20 cellular contexts compared by ENCODE assay signal in genomic region chr22:27149886-27150529, GRCh38.
A peak's percentile ranks its signal among the peaks of the same experiment; 100 is the strongest.
DNase-seq lines count a peak whose midpoint lies in the region; ATAC-seq and TF ChIP-seq lines count a peak whose summit lies in the region.
"Had no signal": no experiment of that assay in that cellular context is flagged by ENCODE, and none has a peak within 500 bp of the region (broad histone marks: within the 10 kb centered on the region; RNA-seq: fewer than 3 reads in every experiment).

No MANE protein-coding gene starts in this region.

- no peak overlapping the region for H3K27ac ChIP-seq in right cardiac atrium (ENCODE audit: low read length)
- H3K27ac ChIP-seq in testis = no peak overlapping the region
- no peak overlapping the region for H3K27ac ChIP-seq in breast epithelium
- no peak overlapping the region for H3K27ac ChIP-seq in CD4-positive, alpha-beta T cell (ENCODE audit: low read depth, low read length)
- H3K27ac ChIP-seq: transverse colon had no signal

- peak; percentile 43 to 46 for ATAC-seq in right cardiac atrium
- no peak for ATAC-seq in CD4-positive, alpha-beta T cell (ENCODE audit: poor library complexity)
- ATAC-seq: stimulated activated memory B cell treated with anti-CD40 and anti-IgM and Interleukin-4, amounts not matched to agents 10 μg/mL and 1 μg/mL and 100 μg/mL, for 72 hours had no signal

- H3K9ac ChIP-seq in skeletal muscle satellite cell (ENCODE audit: low read depth, low read length) = peak overlapping the region; percentile 28

- CTCF ChIA-PET in CD4-positive, alpha-beta T cell (lab: Charles Lee) = no interaction called here

- H3K9me3 ChIP-seq in right cardiac atrium (ENCODE audit: control insufficient read depth, low read length) = no peaks in the 10 kb centered on the region
- no peaks in the 10 kb centered on the region for H3K9me3 ChIP-seq in skeletal muscle satellite cell (replicated peaks; ENCODE audit: low read length)
- no peaks in the 10 kb centered on the region for H3K9me3 ChIP-seq in testis
- no peaks in the 10 kb centered on the region for H3K9me3 ChIP-seq in breast epithelium
- peaks cover 3% of the 10 kb centered on the region for H3K9me3 ChIP-seq in CD4-positive, alpha-beta T cell (ENCODE audit: control insufficient read depth, low read length)
- H3K9me3 ChIP-seq: transverse colon had no signal

- TF ChIP-seq CTCF in brain (conservative IDR thresholded peaks at IDR 0.05) (no peak), testis (IDR thresholded peaks at IDR 0.05) (no peak), breast epithelium (IDR thresholded peaks at IDR 0.05) (no peak)
- no peak for TF ChIP-seq CTCF in CD4-positive, alpha-beta T cell (IDR thresholded peaks at IDR 0.05)

- no peak overlapping the region for H3K4me3 ChIP-seq in right cardiac atrium (ENCODE audit: low read length)
- no peak overlapping the region for H3K4me3 ChIP-seq in skeletal muscle satellite cell (ENCODE audit: low read length)
- no peak overlapping the region for H3K4me3 ChIP-seq in testis
- H3K4me3 ChIP-seq in breast epithelium = no peak overlapping the region
- H3K4me3 ChIP-seq: transverse colon had no signal

- peak overlapping the region; percentile 53 for H3K4me2 ChIP-seq in skeletal muscle satellite cell (ENCODE audit: low read length)

- peaks cover 10 to 33% (median 16%) of the 10 kb centered on the region in 5 experiments for H3K9me3 Mint-ChIP-seq in brain
- H3K9me3 Mint-ChIP-seq in CD4-positive, alpha-beta T cell = peaks cover 2% of the 10 kb centered on the region

- H3K4me1 Mint-ChIP-seq in brain = peaks cover 49% of the 10 kb centered on the region
- H3K4me1 Mint-ChIP-seq in CD4-positive, alpha-beta T cell (ENCODE audit: low read depth) = no peaks in the 10 kb centered on the region
- H3K4me1 Mint-ChIP-seq: stimulated activated memory B cell treated with anti-CD40 and anti-IgM and Interleukin-4, amounts not matched to agents 10 μg/mL and 1 μg/mL and 100 μg/mL, for 72 hours had no signal

- H3K27me3 ChIP-seq in right cardiac atrium (ENCODE audit: control insufficient read depth, insufficient read depth) = no peaks in the 10 kb centered on the region
- H3K27me3 ChIP-seq in skeletal muscle satellite cell (ENCODE audit: control insufficient read depth, insufficient read depth, low read length) = no peaks in the 10 kb centered on the region
- no peaks in the 10 kb centered on the region for H3K27me3 ChIP-seq in testis
- H3K27me3 ChIP-seq in breast epithelium = peaks cover 0 to 16% of the 10 kb centered on the region in 2 donors
- peaks cover 5% of the 10 kb centered on the region for H3K27me3 ChIP-seq in CD4-positive, alpha-beta T cell (ENCODE audit: control insufficient read depth, insufficient read depth, low read length)

- peak overlapping the region in 4 of 5 experiments; percentile 61 to 85 (median 76) for H3K27ac Mint-ChIP-seq in brain
- no peak overlapping the region for H3K27ac Mint-ChIP-seq in CD4-positive, alpha-beta T cell
- H3K27ac Mint-ChIP-seq: stimulated activated memory B cell treated with anti-CD40 and anti-IgM and Interleukin-4, amounts not matched to agents 10 μg/mL and 1 μg/mL and 100 μg/mL, for 72 hours had no signal

- peaks cover 5% of the 10 kb centered on the region for H3K27me3 Mint-ChIP-seq in brain
- peaks cover 43% of the 10 kb centered on the region for H3K27me3 Mint-ChIP-seq in CD4-positive, alpha-beta T cell

- intact Hi-C loops in right cardiac atrium (cut with DNase I) = no loop called here
- intact Hi-C loops in testis (cut with DNase I; ENCODE audit: low total_unique reads) = no loop called here
- intact Hi-C loops in breast epithelium (cut with DNase I; ENCODE audit: low total_unique reads) = no loop called here
- intact Hi-C loops in CD4-positive, alpha-beta T cell (cut with DNase I, micrococcal nuclease) = loop anchor here in 1 of 2 experiments (1.0 kb wide), 1 partner anchor 15 kb away; no protein-coding TSS in a partner anchor

- no peaks in the 10 kb centered on the region for H3K36me3 Mint-ChIP-seq in brain
- H3K36me3 Mint-ChIP-seq in CD4-positive, alpha-beta T cell (ENCODE audit: low read depth) = no peaks in the 10 kb centered on the region
- H3K36me3 Mint-ChIP-seq: stimulated activated memory B cell treated with anti-CD40 and anti-IgM and Interleukin-4, amounts not matched to agents 10 μg/mL and 1 μg/mL and 100 μg/mL, for 72 hours had no signal

- H3K36me3 ChIP-seq in skeletal muscle satellite cell (ENCODE audit: insufficient read depth, low read length) (no peaks in the 10 kb centered on the region), testis (ENCODE audit: low read depth, missing control alignments) (no peaks in the 10 kb centered on the region), breast epithelium (no peaks in the 10 kb centered on the region)
- H3K36me3 ChIP-seq: transverse colon had no signal

- no peak overlapping the region for H3K4me3 Mint-ChIP-seq in brain
- no peak overlapping the region for H3K4me3 Mint-ChIP-seq in CD4-positive, alpha-beta T cell
- H3K4me3 Mint-ChIP-seq: stimulated activated memory B cell treated with anti-CD40 and anti-IgM and Interleukin-4, amounts not matched to agents 10 μg/mL and 1 μg/mL and 100 μg/mL, for 72 hours had no signal

- peak; percentile 11 for DNase-seq in NCI-H748 (lab: John Stamatoyannopoulos, UW; ENCODE audit: unreplicated experiment)
- DNase-seq in NCI-H748 treated with DMSO at 0.1 percent for 48 hours (lab: John Stamatoyannopoulos, UW) = no peak
- no peak for DNase-seq in right cardiac atrium
- no peak for DNase-seq in testis
- no peak for DNase-seq in breast epithelium (ENCODE audit: low spot score in 2 of 2)
- no peak for DNase-seq in CD4-positive, alpha-beta T cell
- DNase-seq: activated CD8-positive, alpha-beta memory T cell treated with anti-CD3 and anti-CD28 coated beads, Interleukin-2, amount 50 U/mL, for 4 hours; activated gamma-delta T cell treated with Interleukin-2 at 50 U/mL for 16 hours; anterior cingulate cortex; cortex of kidney; Karpas-422; left cardiac atrium; NCI-H1417 treated with DMSO at 0.1 percent for 48 hours; NCI-H226; posterior cingulate gyrus; T-helper 9 cell; transverse colon had no signal

- TF ChIP-seq POLR2A in testis (IDR thresholded peaks at IDR 0.05) (no peak), breast epithelium (IDR thresholded peaks at IDR 0.05) (no peak)

- WGBS in right cardiac atrium = 29% methylated on average over 12 of the region's 12 CpGs
- 35 to 47% methylated on average over 12 of the region's 12 CpGs for WGBS in testis, 2 donors

- H3K4me1 ChIP-seq in right cardiac atrium (ENCODE audit: control insufficient read depth, insufficient read depth, low read length) (no peaks in the 10 kb centered on the region), skeletal muscle satellite cell (ENCODE audit: control insufficient read depth, insufficient read depth, low read length) (peaks cover 13% of the 10 kb centered on the region), testis (peaks cover 13% of the 10 kb centered on the region), breast epithelium (no peaks in the 10 kb centered on the region)
- H3K4me1 ChIP-seq: transverse colon had no signal

- POLR2A ChIA-PET in CD4-positive, alpha-beta T cell (lab: Charles Lee) = no interaction called here
